16 cellular contexts compared by ENCODE assay signal in the genomic region with DNA sequence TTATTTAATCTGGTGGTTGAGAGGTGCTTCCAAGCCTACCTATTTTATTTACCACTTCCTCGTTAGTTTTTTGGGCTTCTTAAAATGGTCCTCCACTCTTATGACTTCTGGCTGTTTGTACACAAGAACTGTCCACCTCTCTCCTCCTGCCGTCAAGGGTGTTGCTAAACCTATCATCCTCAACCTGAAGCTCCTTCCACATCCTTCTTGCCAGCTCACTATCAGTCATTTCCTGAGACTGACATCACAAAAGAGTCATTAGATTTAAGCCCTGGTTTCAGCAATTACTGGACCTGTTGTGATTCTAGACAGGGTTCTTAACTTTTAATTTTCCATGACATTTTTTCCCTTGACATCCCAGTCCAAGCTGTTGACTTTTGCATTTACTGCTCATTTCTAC.
DNase-seq lines count a peak whose midpoint lies in the region; ATAC-seq and TF ChIP-seq lines count a peak whose summit lies in the region.
"Had no signal": no experiment of that assay in that cellular context is flagged by ENCODE, and none has a peak within 500 bp of the region (broad histone marks: within the 10 kb centered on the region; RNA-seq: fewer than 3 reads in every experiment).

No MANE protein-coding gene starts in this region.

- H3K27me3 ChIP-seq in mammary epithelial cell (ENCODE audit: insufficient read depth, low read length) (no peaks in the 10 kb centered on the region), mesenchymal stem cell (ENCODE audit: control insufficient read depth in 1 of 2, insufficient read depth in 1 of 2, low read length in 2 of 2) (no peaks in the 10 kb centered on the region)
- no peaks in the 10 kb centered on the region for H3K27me3 ChIP-seq in CD8-positive, alpha-beta T cell (ENCODE audit: insufficient read depth, low read length)
- H3K27me3 ChIP-seq: vagina had no signal

- peaks cover 19% of the 10 kb centered on the region for H3K4me1 ChIP-seq in mammary epithelial cell (ENCODE audit: insufficient read depth, low read length)
- no peaks in the 10 kb centered on the region for H3K4me1 ChIP-seq in mesenchymal stem cell (ENCODE audit: control insufficient read depth, insufficient read depth, low read depth, low read length)
- no peaks in the 10 kb centered on the region for H3K4me1 ChIP-seq in CD8-positive, alpha-beta T cell (ENCODE audit: insufficient read depth, low read length)
- H3K4me1 ChIP-seq: lower lobe of right lung, vagina had no signal

- peaks cover 12% of the 10 kb centered on the region for H3K4me1 Mint-ChIP-seq in activated CD4-positive, alpha-beta T cell treated with anti-CD3 and anti-CD28 coated beads for 36 hours
- no peaks in the 10 kb centered on the region for H3K4me1 Mint-ChIP-seq in CD8-positive, alpha-beta T cell (ENCODE audit: low read depth)

- peak overlapping the region; percentile 71 for H3K27ac ChIP-seq in mammary epithelial cell (ENCODE audit: insufficient read depth, low read depth, low read length)
- H3K27ac ChIP-seq in mesenchymal stem cell (ENCODE audit: low read length, poor library complexity, severe bottlenecking): no peak overlapping the region
- no peak overlapping the region for H3K27ac ChIP-seq in CD8-positive, alpha-beta T cell (ENCODE audit: low read depth, low read length)
- H3K27ac ChIP-seq: lower lobe of right lung, vagina had no signal

- no peak overlapping the region for H3K23ac ChIP-seq in mesenchymal stem cell (ENCODE audit: low read length in 2 of 2)

- H3K9me3 ChIP-seq in mammary epithelial cell (replicated peaks; ENCODE audit: insufficient read depth, low read length): peaks cover 5% of the 10 kb centered on the region
- H3K9me3 ChIP-seq in mesenchymal stem cell (ENCODE audit: control insufficient read depth, low read length): peaks cover 7% of the 10 kb centered on the region
- H3K9me3 ChIP-seq in CD8-positive, alpha-beta T cell (ENCODE audit: low read length): peaks cover 3% of the 10 kb centered on the region
- H3K9me3 ChIP-seq: lower lobe of right lung, vagina had no signal

- ATAC-seq in activated CD4-positive, alpha-beta T cell treated with anti-CD3 and anti-CD28 coated beads for 36 hours: peak; percentile 82
- ATAC-seq in CD8-positive, alpha-beta T cell: no peak
- ATAC-seq: lower lobe of right lung had no signal

- no peak overlapping the region for H3K14ac ChIP-seq in mesenchymal stem cell (ENCODE audit: low read length in 2 of 2)

- no peak overlapping the region for H2BK15ac ChIP-seq in mesenchymal stem cell (ENCODE audit: low read depth, poor library complexity, severe bottlenecking)

- H3K36me3 Mint-ChIP-seq in activated CD4-positive, alpha-beta T cell treated with anti-CD3 and anti-CD28 coated beads for 36 hours (ENCODE audit: low read depth): peaks cover 8% of the 10 kb centered on the region
- peaks cover 3% of the 10 kb centered on the region for H3K36me3 Mint-ChIP-seq in CD8-positive, alpha-beta T cell

- H3K36me3 ChIP-seq in mammary epithelial cell (ENCODE audit: insufficient read depth, low read length): no peaks in the 10 kb centered on the region
- peaks cover 4 to 7% of the 10 kb centered on the region in 2 experiments for H3K36me3 ChIP-seq in mesenchymal stem cell (ENCODE audit: control insufficient read depth in 1 of 2, insufficient read depth in 2 of 2, low read depth in 1 of 2, low read length in 2 of 2)
- H3K36me3 ChIP-seq in CD8-positive, alpha-beta T cell (ENCODE audit: insufficient read depth, low read length): no peaks in the 10 kb centered on the region
- H3K36me3 ChIP-seq: lower lobe of right lung, vagina had no signal

- 0% methylated on average over 2 of the region's 2 CpGs for WGBS in mammary epithelial cell (ENCODE audit: low coverage, missing lambda C conversion rate)
- 42% methylated on average over 2 of the region's 2 CpGs for WGBS in mesenchymal stem cell

- BruUV-seq in mammary epithelial cell (replicated peaks; lab: Mats Ljungman, UMichigan): no TSS peak

- intact Hi-C loops in activated CD4-positive, alpha-beta T cell treated with anti-CD3 and anti-CD28 coated beads for 36 hours (cut with DNase I, micrococcal nuclease): no loop called here
- intact Hi-C loops in mammary epithelial cell (cut with micrococcal nuclease): loop anchor here (2.0 kb wide), 1 partner anchor 92 kb away; a partner anchor contains a TSS
- intact Hi-C loops in CD8-positive, alpha-beta T cell (cut with DNase I, micrococcal nuclease): no loop called here

- CTCF ChIA-PET in activated CD4-positive, alpha-beta T cell treated with anti-CD3 and anti-CD28 coated beads for 36 hours (lab: Charles Lee): interaction anchor here (1.1 kb wide), 1 partner anchor 42 kb away, joined by 4 read pairs; no protein-coding TSS in a partner anchor
- CTCF ChIA-PET in mammary epithelial cell (lab: Charles Lee; ENCODE audit: low non-redundant PET): interaction anchor here (0.5 to 0.8 kb wide), 4 partner anchors 10 to 281 kb away, joined by 3 to 16 read pairs (median 8); no protein-coding TSS in a partner anchor
- CTCF ChIA-PET in CD8-positive, alpha-beta T cell (lab: Charles Lee): no interaction called here

- dilution Hi-C loops in mammary epithelial cell (cut with HindIII; ENCODE audit: low sequenced_read_pairs): no loop called here

- peak; percentile 19 for DNase-seq in activated CD4-positive, alpha-beta T cell treated with anti-CD3 and anti-CD28 coated beads for 36 hours
- DNase-seq in activated CD4-positive, alpha-beta T cell treated with anti-CD3 and anti-CD28 coated beads, Interleukin-2, amount 50 U/mL, for 1 hour: no peak
- DNase-seq in M059J (ENCODE audit: low read depth): peak; percentile 86
- DNase-seq in mammary epithelial cell: peak; percentile 88
- peak; percentile 17 for DNase-seq in mesenchymal stem cell
- DNase-seq in SK-N-DZ (ENCODE audit: low spot score): no peak
- DNase-seq in CD8-positive, alpha-beta T cell: no peak
- DNase-seq in HuH-7.5 (ENCODE audit: low spot score): no peak
- DNase-seq: activated CD8-positive, alpha-beta memory T cell treated with anti-CD3 and anti-CD28 coated beads, Interleukin-2, amount 50 U/mL, for 4 hours; aorta; hippocampal formation; lower lobe of right lung; NCI-H2227 treated with DMSO at 0.1 percent for 48 hours; stimulated activated CD8-positive, alpha-beta memory T cell treated with anti-CD3 and anti-CD28 coated beads, Interleukin-4, amount 100 ng/mL, for 48 hours; T1000 had no signal

- peaks cover 9% of the 10 kb centered on the region for H3K79me2 ChIP-seq in mammary epithelial cell (ENCODE audit: insufficient read depth, low read length)

- peaks cover 17% of the 10 kb centered on the region for H3K9me3 Mint-ChIP-seq in activated CD4-positive, alpha-beta T cell treated with anti-CD3 and anti-CD28 coated beads for 36 hours (ENCODE audit: low read depth)
- peaks cover 15% of the 10 kb centered on the region for H3K9me3 Mint-ChIP-seq in CD8-positive, alpha-beta T cell

- peak overlapping the region; percentile 48 for H3K4me2 ChIP-seq in mammary epithelial cell (ENCODE audit: insufficient read depth, low read depth, low read length)
- no peak overlapping the region for H3K4me2 ChIP-seq in mesenchymal stem cell (ENCODE audit: low read length, poor library complexity, severe bottlenecking)

- no peaks in the 10 kb centered on the region for H3K27me3 Mint-ChIP-seq in activated CD4-positive, alpha-beta T cell treated with anti-CD3 and anti-CD28 coated beads for 36 hours
- H3K27me3 Mint-ChIP-seq in CD8-positive, alpha-beta T cell (ENCODE audit: low read depth): no peaks in the 10 kb centered on the region

- H3K4ac ChIP-seq in mesenchymal stem cell (ENCODE audit: low read depth in 1 of 2, low read length in 2 of 2): no peak overlapping the region

- no peak overlapping the region for H2BK5ac ChIP-seq in mesenchymal stem cell (ENCODE audit: low read depth, low read length, poor library complexity, severe bottlenecking)

- no peaks in the 10 kb centered on the region for H4K20me1 ChIP-seq in mammary epithelial cell (ENCODE audit: insufficient read depth, low read length)

- no peak overlapping the region for H2BK120ac ChIP-seq in mesenchymal stem cell (ENCODE audit: low read depth, low read length)

- H3K18ac ChIP-seq in mesenchymal stem cell (ENCODE audit: low read depth in 1 of 2, low read length in 2 of 2): no peak overlapping the region

- POLR2A ChIA-PET in activated CD4-positive, alpha-beta T cell treated with anti-CD3 and anti-CD28 coated beads for 36 hours (lab: Charles Lee): interaction anchor here (0.6 to 0.7 kb wide), 2 partner anchors 58 to 71 kb away, joined by 3 to 9 read pairs; no protein-coding TSS in a partner anchor
- POLR2A ChIA-PET in CD8-positive, alpha-beta T cell (lab: Charles Lee): no interaction called here

- no peak overlapping the region for H2AK5ac ChIP-seq in mesenchymal stem cell (ENCODE audit: low read length, severe bottlenecking)

- H3K9ac ChIP-seq in mammary epithelial cell (ENCODE audit: insufficient read depth, low read length) (no peak overlapping the region), mesenchymal stem cell (ENCODE audit: low read length) (no peak overlapping the region)

- TF ChIP-seq CTCF in mammary epithelial cell (conservative IDR thresholded peaks at IDR 0.05 in 1 of 2, IDR thresholded peaks at IDR 0.05 in 1 of 2; ENCODE audit: extremely low read depth in 1 of 2, insufficient read depth in 1 of 2, low read depth in 1 of 2, low read length in 2 of 2): no peak
- TF ChIP-seq CTCF in CD8-positive, alpha-beta T cell (IDR thresholded peaks at IDR 0.05): no peak

- H2AFZ ChIP-seq in mammary epithelial cell (ENCODE audit: low read depth, low read length) (peak overlapping the region; percentile 39), mesenchymal stem cell (ENCODE audit: low read depth, low read length) (no peak overlapping the region)

- H4K91ac ChIP-seq in mesenchymal stem cell (ENCODE audit: low read length): no peak overlapping the region

- in situ Hi-C loops in mammary epithelial cell (cut with MboI; ENCODE audit: low sequenced_read_pairs in 2 of 2): no loop called here

- no peak overlapping the region for H2BK12ac ChIP-seq in mesenchymal stem cell (ENCODE audit: low read length in 2 of 2)

- H4K8ac ChIP-seq in mesenchymal stem cell (ENCODE audit: low read length): no peak overlapping the region

- no peak overlapping the region for H3K4me3 Mint-ChIP-seq in activated CD4-positive, alpha-beta T cell treated with anti-CD3 and anti-CD28 coated beads for 36 hours
- H3K4me3 Mint-ChIP-seq in CD8-positive, alpha-beta T cell: no peak overlapping the region

- peaks cover 19% of the 10 kb centered on the region for H3K79me1 ChIP-seq in mesenchymal stem cell (replicated peaks; ENCODE audit: low read length, poor library complexity, severe bottlenecking)

- no peak overlapping the region for H3K4me3 ChIP-seq in mammary epithelial cell (replicated peaks in 1 of 3; ENCODE audit: insufficient read depth in 1 of 3, low read depth in 2 of 3, low read length in 3 of 3)
- no peak overlapping the region for H3K4me3 ChIP-seq in mesenchymal stem cell (ENCODE audit: insufficient read depth in 1 of 2, low read depth in 1 of 2, low read length in 2 of 2)
- H3K4me3 ChIP-seq in CD8-positive, alpha-beta T cell (ENCODE audit: low read depth, low read length): no peak overlapping the region
- H3K4me3 ChIP-seq: lower lobe of right lung, vagina had no signal

- no peak overlapping the region for H3K27ac Mint-ChIP-seq in activated CD4-positive, alpha-beta T cell treated with anti-CD3 and anti-CD28 coated beads for 36 hours
- H3K27ac Mint-ChIP-seq in CD8-positive, alpha-beta T cell: no peak overlapping the region

Comparison
In these comparisons a context has a peak if more than half of its experiments do, and no peak if none do; other contexts are left out.
1. DNase-seq: peak in activated CD4-positive, alpha-beta T cell treated with anti-CD3 and anti-CD28 coated beads for 36 hours (single experiment), M059J (single experiment), mammary epithelial cell (single experiment) and mesenchymal stem cell (single experiment); none in activated CD4-positive, alpha-beta T cell treated with anti-CD3 and anti-CD28 coated beads, Interleukin-2, amount 50 U/mL, for 1 hour (single experiment), SK-N-DZ (single experiment), CD8-positive, alpha-beta T cell (0 of 7) and HuH-7.5 (single experiment).